ENCODE assay signal across 1 cellular context in the genomic region with DNA sequence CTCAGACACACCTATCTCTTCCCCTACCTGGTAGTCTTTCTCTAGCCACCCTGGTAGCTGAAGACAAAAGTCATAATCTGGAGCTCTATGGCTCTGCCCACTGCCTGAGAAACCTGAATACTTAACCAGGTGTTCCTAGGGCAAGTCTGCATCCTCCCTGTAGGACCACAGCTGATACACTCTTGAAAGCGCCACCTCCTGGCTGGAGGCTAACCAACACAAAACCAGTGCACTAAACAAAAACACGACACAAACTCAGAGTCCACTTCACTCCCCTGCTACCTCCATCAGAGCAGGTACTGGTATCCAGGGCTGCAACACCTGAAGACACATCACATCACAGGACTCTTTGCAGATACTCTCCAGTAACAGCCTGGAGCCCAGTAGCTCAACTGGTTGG.
TF ChIP-seq lines count a peak whose summit lies in the region.

No MANE protein-coding gene starts in this region.

TF ChIP-seq in WTC11, 78 proteins besides CTCF, POLR2A, EP300 and RAD21:
- TF ChIP-seq FOXP1 (CRISPR knock-in tag; IDR thresholded peaks at IDR 0.05; ENCODE audit: borderline replicate concordance) (no peak), IRF2 (CRISPR knock-in tag; IDR thresholded peaks at IDR 0.05; ENCODE audit: borderline replicate concordance, low read depth) (no peak), FOXJ3 (CRISPR knock-in tag; IDR thresholded peaks at IDR 0.05; ENCODE audit: borderline replicate concordance) (no peak)
- TF ChIP-seq, protein P1, sequence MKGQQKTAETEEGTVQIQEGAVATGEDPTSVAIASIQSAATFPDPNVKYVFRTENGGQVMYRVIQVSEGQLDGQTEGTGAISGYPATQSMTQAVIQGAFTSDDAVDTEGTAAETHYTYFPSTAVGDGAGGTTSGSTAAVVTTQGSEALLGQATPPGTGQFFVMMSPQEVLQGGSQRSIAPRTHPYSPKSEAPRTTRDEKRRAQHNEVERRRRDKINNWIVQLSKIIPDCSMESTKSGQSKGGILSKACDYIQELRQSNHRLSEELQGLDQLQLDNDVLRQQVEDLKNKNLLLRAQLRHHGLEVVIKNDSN (CRISPR knock-in tag; IDR thresholded peaks at IDR 0.05), result no peak
- TF ChIP-seq, protein P2, sequence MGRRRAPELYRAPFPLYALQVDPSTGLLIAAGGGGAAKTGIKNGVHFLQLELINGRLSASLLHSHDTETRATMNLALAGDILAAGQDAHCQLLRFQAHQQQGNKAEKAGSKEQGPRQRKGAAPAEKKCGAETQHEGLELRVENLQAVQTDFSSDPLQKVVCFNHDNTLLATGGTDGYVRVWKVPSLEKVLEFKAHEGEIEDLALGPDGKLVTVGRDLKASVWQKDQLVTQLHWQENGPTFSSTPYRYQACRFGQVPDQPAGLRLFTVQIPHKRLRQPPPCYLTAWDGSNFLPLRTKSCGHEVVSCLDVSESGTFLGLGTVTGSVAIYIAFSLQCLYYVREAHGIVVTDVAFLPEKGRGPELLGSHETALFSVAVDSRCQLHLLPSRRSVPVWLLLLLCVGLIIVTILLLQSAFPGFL (CRISPR knock-in tag; IDR thresholded peaks at IDR 0.05; ENCODE audit: borderline replicate concordance), result no peak
